Comparison of ENCODE assay signal across 1 cellular context in genomic region chr2:74550231-74550630, GRCh38.
TF ChIP-seq lines count a peak whose summit lies in the region.

No MANE protein-coding gene starts in this region.

TF ChIP-seq in HCT116, 20 proteins besides CTCF, POLR2A, EP300 and RAD21 (continued from another document):
- TF ChIP-seq ZBTB33 (IDR thresholded peaks at IDR 0.05; ENCODE audit: extremely low read depth, insufficient replicate concordance, low read length) (no peak), SIN3A (IDR thresholded peaks at IDR 0.05; ENCODE audit: low read depth) (no peak), POLR2AphosphoS5 (IDR thresholded peaks at IDR 0.05; ENCODE audit: low read depth, low read length) (no peak), FOSL1 (IDR thresholded peaks at IDR 0.05; ENCODE audit: low read depth) (no peak), YY1 (IDR thresholded peaks at IDR 0.05; ENCODE audit: extremely low read depth, insufficient replicate concordance, low read depth, low read length) (no peak)
